Comparison of ENCODE assay signal across 22 cellular contexts in the genomic region with DNA sequence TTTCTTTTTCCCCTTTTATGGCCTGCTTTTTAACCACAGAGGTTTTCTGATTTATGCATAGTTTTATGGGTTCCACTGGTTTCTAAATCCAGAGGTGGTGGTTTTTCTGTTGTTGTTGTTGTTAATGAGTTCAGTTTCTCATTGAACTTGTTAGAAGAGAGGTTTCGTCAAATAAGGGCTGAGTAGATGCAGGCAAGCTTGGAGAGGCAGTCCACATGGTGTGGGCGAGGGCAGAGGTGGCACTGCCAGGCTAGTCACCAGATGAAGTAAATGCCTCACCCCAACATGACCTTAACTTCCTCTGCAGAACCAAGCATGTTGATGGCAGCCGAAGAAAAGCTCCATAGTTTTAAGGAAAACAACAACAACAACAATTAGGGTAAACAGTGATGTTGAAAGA.
DNase-seq lines count a peak whose midpoint lies in the region; ATAC-seq and TF ChIP-seq lines count a peak whose summit lies in the region.
"Had no signal": no experiment of that assay in that cellular context is flagged by ENCODE, and none has a peak within 500 bp of the region (broad histone marks: within the 10 kb centered on the region; RNA-seq: fewer than 3 reads in every experiment).

No MANE protein-coding gene starts in this region.

- no peaks in the 10 kb centered on the region for H3K27me3 Mint-ChIP-seq in natural killer cell treated with Interleukin-12 subunit alpha and Interleukin-12 subunit beta and Interleukin-15 and Interleukin-18, amount 100 ng/mL, for 72 hours
- no peaks in the 10 kb centered on the region for H3K27me3 Mint-ChIP-seq in natural killer cell (ENCODE audit: low read depth in 2 of 2)
- no peaks in the 10 kb centered on the region for H3K27me3 Mint-ChIP-seq in effector memory CD8-positive, alpha-beta T cell
- H3K27me3 Mint-ChIP-seq: CD8-positive, alpha-beta memory T cell; type B pancreatic cell had no signal

- peaks cover 19% of the 10 kb centered on the region for H3K36me3 Mint-ChIP-seq in natural killer cell treated with Interleukin-12 subunit alpha and Interleukin-12 subunit beta and Interleukin-15 and Interleukin-18, amount 100 ng/mL, for 72 hours
- H3K36me3 Mint-ChIP-seq in natural killer cell = peaks cover 6% of the 10 kb centered on the region
- peaks cover 8% of the 10 kb centered on the region for H3K36me3 Mint-ChIP-seq in effector memory CD8-positive, alpha-beta T cell (ENCODE audit: insufficient read depth)

- DNase-seq in NOMO-1 treated with DMSO at 0.1 percent for 48 hours (lab: John Stamatoyannopoulos, UW; ENCODE audit: unreplicated experiment) (peak; percentile 9), NOMO-1 (lab: John Stamatoyannopoulos, UW; ENCODE audit: unreplicated experiment in 2 of 2) (no peak), natural killer cell (no peak)
- no peak for DNase-seq in natural killer cell treated with Interleukin-12 subunit alpha and Interleukin-12 subunit beta and Interleukin-15 and Interleukin-18, amount 100 ng/mL, for 72 hours (ENCODE audit: low spot score)
- no peak for DNase-seq in effector memory CD8-positive, alpha-beta T cell
- peak; percentile 10 for DNase-seq in stimulated activated CD4-positive, alpha-beta T cell treated with anti-CD3 and anti-CD28 coated beads, Interleukin-4, amount 100 ng/mL, for 24 hours
- DNase-seq: activated CD8-positive, alpha-beta memory T cell treated with anti-CD3 and anti-CD28 coated beads for 24 hours; activated effector memory CD4-positive, alpha-beta T cell treated with anti-CD3 and anti-CD28 coated beads, Interleukin-2, amount 50 U/mL, for 16 hours; CD8-positive, alpha-beta memory T cell; central memory CD4-positive, alpha-beta T cell; DMS53; dorsolateral prefrontal cortex; erythroblast; foreskin keratinocyte; GDM1; left lung; NCI-H146; NCI-H524; posterior cingulate gyrus had no signal

- no peak for ATAC-seq in natural killer cell treated with Interleukin-12 subunit alpha and Interleukin-12 subunit beta and Interleukin-15 and Interleukin-18, amount 100 ng/mL, for 72 hours
- ATAC-seq in natural killer cell (no peak), GM19395 (IDR thresholded peaks at IDR 0.05; ENCODE audit: unreplicated experiment) (no peak), GM21737 (IDR thresholded peaks at IDR 0.05; ENCODE audit: unreplicated experiment) (no peak)
- no peak for ATAC-seq in effector memory CD8-positive, alpha-beta T cell (replicated peaks)
- ATAC-seq: foreskin keratinocyte, left lung had no signal

- H3K27ac Mint-ChIP-seq in natural killer cell treated with Interleukin-12 subunit alpha and Interleukin-12 subunit beta and Interleukin-15 and Interleukin-18, amount 100 ng/mL, for 72 hours = peak overlapping the region in 1 of 2 donors; percentile 60
- no peak overlapping the region for H3K27ac Mint-ChIP-seq in natural killer cell
- H3K27ac Mint-ChIP-seq in effector memory CD8-positive, alpha-beta T cell = peak overlapping the region; percentile 23 to 32
- H3K27ac Mint-ChIP-seq: type B pancreatic cell had no signal

- peak overlapping the region; percentile 10 for H3K4me3 Mint-ChIP-seq in natural killer cell treated with Interleukin-12 subunit alpha and Interleukin-12 subunit beta and Interleukin-15 and Interleukin-18, amount 100 ng/mL, for 72 hours
- H3K4me3 Mint-ChIP-seq in natural killer cell = no peak overlapping the region
- H3K4me3 Mint-ChIP-seq in effector memory CD8-positive, alpha-beta T cell = no peak overlapping the region
- H3K4me3 Mint-ChIP-seq: CD8-positive, alpha-beta memory T cell; type B pancreatic cell had no signal

- intact Hi-C loops in natural killer cell (cut with micrococcal nuclease) = no loop called here

- H3K4me1 Mint-ChIP-seq in natural killer cell treated with Interleukin-12 subunit alpha and Interleukin-12 subunit beta and Interleukin-15 and Interleukin-18, amount 100 ng/mL, for 72 hours (ENCODE audit: low read depth in 2 of 2) = peaks cover 13 to 15% of the 10 kb centered on the region in 2 donors
- peaks cover 0 to 18% of the 10 kb centered on the region in 2 donors for H3K4me1 Mint-ChIP-seq in natural killer cell
- no peaks in the 10 kb centered on the region for H3K4me1 Mint-ChIP-seq in effector memory CD8-positive, alpha-beta T cell (ENCODE audit: low read depth in 2 of 2)

- TF ChIP-seq CTCF in natural killer cell (IDR thresholded peaks at IDR 0.05) = no peak

- H3K9me3 Mint-ChIP-seq in natural killer cell treated with Interleukin-12 subunit alpha and Interleukin-12 subunit beta and Interleukin-15 and Interleukin-18, amount 100 ng/mL, for 72 hours = no peaks in the 10 kb centered on the region
- H3K9me3 Mint-ChIP-seq in natural killer cell = no peaks in the 10 kb centered on the region
- H3K9me3 Mint-ChIP-seq in effector memory CD8-positive, alpha-beta T cell = no peaks in the 10 kb centered on the region
- H3K9me3 Mint-ChIP-seq: CD8-positive, alpha-beta memory T cell; type B pancreatic cell had no signal

Comparison
In these comparisons a context has a peak if more than half of its experiments do, and no peak if none do; other contexts are left out.
1. DNase-seq: peak in NOMO-1 treated with DMSO at 0.1 percent for 48 hours (single experiment) and stimulated activated CD4-positive, alpha-beta T cell treated with anti-CD3 and anti-CD28 coated beads, Interleukin-4, amount 100 ng/mL, for 24 hours (single experiment); none in NOMO-1 (0 of 2), natural killer cell treated with Interleukin-12 subunit alpha and Interleukin-12 subunit beta and Interleukin-15 and Interleukin-18, amount 100 ng/mL, for 72 hours (single experiment), natural killer cell (single experiment) and effector memory CD8-positive, alpha-beta T cell (0 of 3).
2. H3K27ac Mint-ChIP-seq: peak in effector memory CD8-positive, alpha-beta T cell (2 of 2); none in natural killer cell (0 of 2).